ENCODE assay signal across 16 cellular contexts in the genomic region with DNA sequence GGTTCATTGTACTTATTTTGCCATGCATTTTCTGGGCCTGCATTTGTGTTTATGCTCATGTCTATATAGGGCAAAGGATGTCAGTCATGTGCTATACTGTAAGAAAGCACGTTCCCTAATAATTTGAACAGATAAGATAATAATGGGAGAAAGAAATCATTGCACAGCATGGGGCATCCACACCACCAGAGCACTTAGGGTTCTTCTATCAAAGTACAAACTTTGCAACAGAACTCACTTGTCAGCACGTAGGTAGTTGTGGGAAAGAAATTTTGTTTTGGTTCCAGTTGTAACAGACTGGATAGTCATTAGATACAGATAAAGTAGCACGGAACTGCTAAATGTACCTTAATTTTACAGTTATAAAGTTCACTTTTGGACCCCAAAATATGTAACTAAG. TPM values are rescaled to one million over a fixed set of nuclear protein-coding genes. Genes with fewer than 3 reads are reported as not detected.
A peak's percentile ranks its signal among the peaks of the same experiment; 100 is the strongest.
DNase-seq lines count a peak whose midpoint lies in the region; ATAC-seq, FAIRE-seq and TF ChIP-seq lines count a peak whose summit lies in the region.
"Had no signal": no experiment of that assay in that cellular context is flagged by ENCODE, and none has a peak within 500 bp of the region (broad histone marks: within the 10 kb centered on the region; RNA-seq: fewer than 3 reads in every experiment).

No MANE protein-coding gene starts in this region.

- DNase-seq in HepG2 (ENCODE audit: low spot score) (no peak), memory B cell (ENCODE audit: low spot score in 2 of 2) (no peak), UCSD-AML1 (lab: John Stamatoyannopoulos, UW; ENCODE audit: unreplicated experiment) (no peak), foreskin melanocyte (no peak), osteocyte (ENCODE audit: extremely low spot score, unreplicated experiment) (no peak)
- no peak for DNase-seq in activated CD4-positive, alpha-beta memory T cell treated with anti-CD3 and anti-CD28 coated beads for 36 hours
- DNase-seq: DMS 273 treated with DMSO at 0.1 percent for 48 hours, NCI-H2081, SW 1271, uterus had no signal

- WGBS in liver: 20% methylated on average over 3 of the region's 3 CpGs
- 95% methylated on average over 3 of the region's 3 CpGs for WGBS in HepG2 (ENCODE audit: low lambda C conversion rate)

- peak overlapping the region; percentile 38 for H3K27ac Mint-ChIP-seq in activated CD4-positive, alpha-beta memory T cell treated with anti-CD3 and anti-CD28 coated beads for 36 hours
- H3K27ac Mint-ChIP-seq in memory B cell (peak overlapping the region; percentile 93), osteocyte (ENCODE audit: unreplicated experiment) (no peak overlapping the region)

- intact Hi-C loops in HepG2 (cut with micrococcal nuclease; ENCODE audit: unreplicated experiment): no loop called here
- intact Hi-C loops in activated CD4-positive, alpha-beta memory T cell treated with anti-CD3 and anti-CD28 coated beads for 36 hours (cut with micrococcal nuclease): no loop called here

- FAIRE-seq in HepG2 (lab: Jason Lieb, UNC): no peak
- FAIRE-seq: colon, GM12878, K562 had no signal

- H3K36me3 ChIP-seq in liver (ENCODE audit: control insufficient read depth in 4 of 4, insufficient read depth in 3 of 4, low read depth in 1 of 4, low read length in 3 of 4) (peaks cover 0 to 25% (median 16%) of the 10 kb centered on the region in 4 donors), HepG2 (replicated peaks in 1 of 2; ENCODE audit: control insufficient read depth in 1 of 2, insufficient read depth in 2 of 2, low read length in 2 of 2) (peaks cover 18 to 66% of the 10 kb centered on the region in 2 experiments)
- H3K36me3 ChIP-seq: uterus had no signal

- H3K36me3 Mint-ChIP-seq in activated CD4-positive, alpha-beta memory T cell treated with anti-CD3 and anti-CD28 coated beads for 36 hours: peaks cover 78% of the 10 kb centered on the region
- peaks cover 25% of the 10 kb centered on the region for H3K36me3 Mint-ChIP-seq in memory B cell
- H3K36me3 Mint-ChIP-seq in osteocyte (ENCODE audit: unreplicated experiment): peaks cover 39% of the 10 kb centered on the region

- H3K9me3 ChIP-seq in liver (ENCODE audit: control insufficient read depth in 4 of 4, low read length in 3 of 4): no peaks in the 10 kb centered on the region
- no peaks in the 10 kb centered on the region for H3K9me3 ChIP-seq in HepG2 (ENCODE audit: low read length)
- H3K9me3 ChIP-seq: uterus had no signal

- no peak overlapping the region for H3K4me3 Mint-ChIP-seq in activated CD4-positive, alpha-beta memory T cell treated with anti-CD3 and anti-CD28 coated beads for 36 hours
- H3K4me3 Mint-ChIP-seq in memory B cell (no peak overlapping the region), osteocyte (ENCODE audit: unreplicated experiment) (no peak overlapping the region)

- H3K4me2 ChIP-seq in HepG2 (ENCODE audit: low read depth, low read length): no peak overlapping the region

- no peak for TF ChIP-seq EP300 in HepG2 (IDR thresholded peaks at IDR 0.05; ENCODE audit: low read depth in 2 of 2, low read length in 2 of 2)
- TF ChIP-seq EP300 in HepG2 (CRISPR knock-in tag; IDR thresholded peaks at IDR 0.05; ENCODE audit: borderline replicate concordance): no peak

- H3K4me1 ChIP-seq in liver (ENCODE audit: control insufficient read depth in 4 of 4, insufficient read depth in 4 of 4, low read length in 3 of 4) (peaks cover 13 to 52% (median 33%) of the 10 kb centered on the region in 4 donors), HepG2 (ENCODE audit: insufficient read depth, low read length) (peaks cover 83% of the 10 kb centered on the region)

- no peak overlapping the region for H3K4me3 ChIP-seq in liver (ENCODE audit: low read depth in 1 of 3, low read length in 3 of 3)
- H3K4me3 ChIP-seq in HepG2 (replicated peaks in 1 of 3; ENCODE audit: insufficient read depth in 1 of 3, low read depth in 2 of 3, low read length in 3 of 3): no peak overlapping the region
- H3K4me3 ChIP-seq: GM12878, K562, uterus had no signal

- H3K9me3 Mint-ChIP-seq in activated CD4-positive, alpha-beta memory T cell treated with anti-CD3 and anti-CD28 coated beads for 36 hours: no peaks in the 10 kb centered on the region
- no peaks in the 10 kb centered on the region for H3K9me3 Mint-ChIP-seq in memory B cell
- H3K9me3 Mint-ChIP-seq in osteocyte (ENCODE audit: unreplicated experiment): no peaks in the 10 kb centered on the region

- peaks cover 75% of the 10 kb centered on the region for H3K79me2 ChIP-seq in HepG2 (ENCODE audit: insufficient read depth, low read length)

- H3K9ac ChIP-seq in liver (ENCODE audit: low read depth in 1 of 2, low read length in 2 of 2): no peak overlapping the region
- H3K9ac ChIP-seq in HepG2 (ENCODE audit: insufficient read depth, low read depth, low read length): no peak overlapping the region

- TF ChIP-seq POLR2A in HepG2 (IDR thresholded peaks at IDR 0.05; ENCODE audit: insufficient read depth in 1 of 2, low read depth in 2 of 2, low read length in 2 of 2): no peak

- BruUV-seq in HepG2 (replicated peaks; lab: Mats Ljungman, UMichigan): no TSS peak

- peaks cover 83% of the 10 kb centered on the region for H3K4me1 Mint-ChIP-seq in activated CD4-positive, alpha-beta memory T cell treated with anti-CD3 and anti-CD28 coated beads for 36 hours (ENCODE audit: low read depth)
- peaks cover 31% of the 10 kb centered on the region for H3K4me1 Mint-ChIP-seq in memory B cell
- peaks cover 29% of the 10 kb centered on the region for H3K4me1 Mint-ChIP-seq in osteocyte (ENCODE audit: unreplicated experiment)

- CTCF ChIA-PET in HepG2 (lab: Yijun Ruan, JAX; ENCODE audit: low intra/inter-chr PET ratio, low total read pairs): no interaction called here
- CTCF ChIA-PET in activated CD4-positive, alpha-beta memory T cell treated with anti-CD3 and anti-CD28 coated beads for 36 hours (lab: Charles Lee): interaction anchor here (0.7 to 2.5 kb wide), 2 partner anchors 94 to 155 kb away, joined by 3 to 9 read pairs; no protein-coding TSS in a partner anchor

- in situ Hi-C loops in HepG2 (cut with HindIII; ENCODE audit: extremely low pct_ligation_motif_present, low pct_unique_long_range_greater_than_20kb): no loop called here

- H2AFZ ChIP-seq in HepG2 (ENCODE audit: low read length): no peak overlapping the region

- H3K27me3 ChIP-seq in liver (ENCODE audit: control insufficient read depth in 4 of 4, insufficient read depth in 4 of 4, low read length in 3 of 4): no peaks in the 10 kb centered on the region
- no peaks in the 10 kb centered on the region for H3K27me3 ChIP-seq in HepG2 (ENCODE audit: control insufficient read depth in 1 of 2, insufficient read depth in 2 of 2, low read length in 2 of 2)
- H3K27me3 ChIP-seq: uterus had no signal

- TF ChIP-seq RAD21 in liver (IDR thresholded peaks at IDR 0.05) (no peak), HepG2 (CRISPR knock-in tag; IDR thresholded peaks at IDR 0.05) (no peak)

- peaks cover 82% of the 10 kb centered on the region for H4K20me1 ChIP-seq in HepG2 (ENCODE audit: insufficient read depth, low read length)

- POLR2A ChIA-PET in HepG2 (lab: Yijun Ruan, JAX): no interaction called here
- POLR2A ChIA-PET in activated CD4-positive, alpha-beta memory T cell treated with anti-CD3 and anti-CD28 coated beads for 36 hours (lab: Charles Lee): interaction anchor here (0.6 kb wide), 1 partner anchor 40 kb away, joined by 5 read pairs; no protein-coding TSS in a partner anchor

- H3K27ac ChIP-seq in liver (ENCODE audit: low read depth in 1 of 2, low read length in 2 of 2) (peak overlapping the region; percentile 36 to 62), HepG2 (ENCODE audit: extremely low read length, insufficient read depth, low read length) (no peak overlapping the region)
- H3K27ac ChIP-seq: RWPE1 had no signal

- ATAC-seq in HepG2 (no peak), memory B cell (ENCODE audit: low read depth) (no peak), GM18498 (IDR thresholded peaks at IDR 0.05; ENCODE audit: unreplicated experiment) (no peak)
- ATAC-seq: GM12878, K562 had no signal

- TF ChIP-seq CTCF in liver (IDR thresholded peaks at IDR 0.05; ENCODE audit: low read depth, low read length, missing input control) (no peak), HepG2 (CRISPR knock-in tag; IDR thresholded peaks at IDR 0.05) (no peak), osteocyte (IDR thresholded peaks at IDR 0.05) (no peak)

- no peaks in the 10 kb centered on the region for H3K27me3 Mint-ChIP-seq in activated CD4-positive, alpha-beta memory T cell treated with anti-CD3 and anti-CD28 coated beads for 36 hours
- no peaks in the 10 kb centered on the region for H3K27me3 Mint-ChIP-seq in memory B cell
- H3K27me3 Mint-ChIP-seq in osteocyte (ENCODE audit: unreplicated experiment): no peaks in the 10 kb centered on the region

RNA-seq across cellular contexts. Expression of gene PPP1CC, which starts 10.1 kb away (rescaled TPM):
- 10 to 100 TPM; 49.2 to 73.2 TPM for total RNA-seq in liver
- 10 to 100 TPM; 22.1 to 22.8 TPM for polyA plus RNA-seq in liver
- total RNA-seq in HepG2 (2016; rRNA removed; fragmentation: Illumina TruSeq; extraction: Trizol): 187 and 277 TPM in 2 replicates
- total RNA-seq in HepG2 (2016; cell fraction: cytosol; rRNA removed; fragmentation: Illumina TruSeq; extraction: Trizol; ENCODE audit: low read depth): 112 and 117 TPM in 2 replicates
- 187 and 271 TPM in 2 replicates for total RNA-seq in HepG2 (2016; cell fraction: insoluble cytoplasmic fraction; rRNA removed; fragmentation: Illumina TruSeq; extraction: Trizol)
- 307 and 332 TPM in 2 replicates for total RNA-seq in HepG2 (2016; cell fraction: membrane; rRNA removed; fragmentation: Illumina TruSeq; extraction: Trizol)
- 113 and 126 TPM in 2 replicates for total RNA-seq in HepG2 (2016; cell fraction: nucleus; rRNA removed; fragmentation: Illumina TruSeq; extraction: Trizol)
- polyA plus RNA-seq in HepG2 (2011; rRNA removed): 133 and 178 TPM in 2 replicates
- polyA plus RNA-seq in HepG2 (2011; cell fraction: cytosol; rRNA removed): 72.4 and 101 TPM in 2 replicates
- 48.0 and 54.4 TPM in 2 replicates for polyA plus RNA-seq in HepG2 (2011; cell fraction: nucleus; rRNA removed)
- polyA plus RNA-seq in HepG2 (2012): 156 and 233 TPM in 2 replicates
- 144 and 159 TPM in 2 replicates for polyA plus RNA-seq in HepG2 (2016; cell fraction: cytosol; fragmentation: Illumina TruSeq; extraction: Trizol; ENCODE audit: low read depth)
- polyA plus RNA-seq in HepG2 (2016; cell fraction: insoluble cytoplasmic fraction; fragmentation: Illumina TruSeq; extraction: Trizol; ENCODE audit: low read depth): 329 and 330 TPM in 2 replicates
- 307 and 315 TPM in 2 replicates for polyA plus RNA-seq in HepG2 (2016; cell fraction: membrane; fragmentation: Illumina TruSeq; extraction: Trizol; ENCODE audit: low read depth)
- 168 and 174 TPM in 2 replicates for polyA plus RNA-seq in HepG2 (2016; cell fraction: nucleus; fragmentation: Illumina TruSeq; extraction: Trizol; ENCODE audit: insufficient read depth, low read depth)
- 69.1 TPM in 2 replicates for polyA minus RNA-seq in HepG2 (2011; rRNA and poly(A)+ RNA removed; ENCODE audit: low replicate concordance)
- 110 and 111 TPM in 2 replicates for polyA minus RNA-seq in HepG2 (2011; cell fraction: cytosol; rRNA and poly(A)+ RNA removed)
- polyA minus RNA-seq in HepG2 (2011; cell fraction: nucleus; rRNA and poly(A)+ RNA removed): 115 and 125 TPM in 2 replicates
- 100 to 1,000 TPM; 334 to 343 TPM for total RNA-seq in activated CD4-positive, alpha-beta memory T cell treated with anti-CD3 and anti-CD28 coated beads for 36 hours
- 99.0 and 102 TPM in 2 replicates for total RNA-seq in osteocyte

RNA-seq across cellular contexts. Expression of gene HVCN1, which starts 43.7 kb away (rescaled TPM):
- total RNA-seq in liver: 1 to 10 TPM; 2.6 to 5.4 TPM
- polyA plus RNA-seq in liver: 1 to 10 TPM; 1.8 to 2.3 TPM
- 0.20 and 0.49 TPM in 2 replicates for total RNA-seq in HepG2 (2016; rRNA removed; fragmentation: Illumina TruSeq; extraction: Trizol)
- not detected in 2 replicates for total RNA-seq in HepG2 (2016; cell fraction: cytosol; rRNA removed; fragmentation: Illumina TruSeq; extraction: Trizol; ENCODE audit: low read depth)
- 0.36 and 0.54 TPM in 2 replicates for total RNA-seq in HepG2 (2016; cell fraction: insoluble cytoplasmic fraction; rRNA removed; fragmentation: Illumina TruSeq; extraction: Trizol)
- total RNA-seq in HepG2 (2016; cell fraction: membrane; rRNA removed; fragmentation: Illumina TruSeq; extraction: Trizol): 0.14 and 0.37 TPM in 2 replicates
- 0.47 and 0.53 TPM in 2 replicates for total RNA-seq in HepG2 (2016; cell fraction: nucleus; rRNA removed; fragmentation: Illumina TruSeq; extraction: Trizol)
- 0.88 and 1.3 TPM in 2 replicates for polyA plus RNA-seq in HepG2 (2011; rRNA removed)
- polyA plus RNA-seq in HepG2 (2011; cell fraction: cytosol; rRNA removed): 0.59 and 0.87 TPM in 2 replicates
- 0.33 and 0.35 TPM in 2 replicates for polyA plus RNA-seq in HepG2 (2011; cell fraction: nucleus; rRNA removed)
- polyA plus RNA-seq in HepG2 (2012): 0.47 and 0.50 TPM in 2 replicates
- polyA plus RNA-seq in HepG2 (2016; cell fraction: cytosol; fragmentation: Illumina TruSeq; extraction: Trizol; ENCODE audit: low read depth): 0.16 and 0.32 TPM in 2 replicates
- polyA plus RNA-seq in HepG2 (2016; cell fraction: insoluble cytoplasmic fraction; fragmentation: Illumina TruSeq; extraction: Trizol; ENCODE audit: low read depth): 0.36 and 0.67 TPM in 2 replicates
- polyA plus RNA-seq in HepG2 (2016; cell fraction: membrane; fragmentation: Illumina TruSeq; extraction: Trizol; ENCODE audit: low read depth): 0.29 TPM in 1 of 2 replicates, not detected in the other
- polyA plus RNA-seq in HepG2 (2016; cell fraction: nucleus; fragmentation: Illumina TruSeq; extraction: Trizol; ENCODE audit: insufficient read depth, low read depth): 0.49 and 0.82 TPM in 2 replicates
- 0.16 and 0.64 TPM in 2 replicates for polyA minus RNA-seq in HepG2 (2011; rRNA and poly(A)+ RNA removed; ENCODE audit: low replicate concordance)
- polyA minus RNA-seq in HepG2 (2011; cell fraction: cytosol; rRNA and poly(A)+ RNA removed): not detected in 2 replicates
- 0.50 TPM in 1 of 2 replicates, not detected in the other for polyA minus RNA-seq in HepG2 (2011; cell fraction: nucleus; rRNA and poly(A)+ RNA removed)
- 1 to 10 TPM; 4.0 to 4.1 TPM for total RNA-seq in activated CD4-positive, alpha-beta memory T cell treated with anti-CD3 and anti-CD28 coated beads for 36 hours
- 0.76 and 0.94 TPM in 2 replicates for total RNA-seq in osteocyte
